In the genomic region with DNA sequence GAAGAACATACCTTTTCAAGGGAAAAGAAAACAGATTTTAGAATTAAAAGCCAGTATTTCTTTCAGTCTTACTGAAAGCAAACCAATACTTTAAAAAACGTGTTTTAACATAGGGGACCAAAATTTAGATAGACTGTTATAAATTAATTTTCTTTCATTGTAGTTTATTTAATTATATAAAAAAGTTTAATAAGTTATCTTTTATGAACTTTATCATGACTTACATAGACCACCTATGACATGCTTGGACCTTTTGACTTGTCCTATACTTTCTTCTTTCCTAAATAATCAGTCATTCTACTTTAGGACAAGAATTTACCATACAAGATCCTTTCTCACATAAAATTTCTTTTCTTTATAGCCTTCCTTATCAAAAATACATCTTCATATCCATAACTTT, we compare ENCODE assay signal across 17 cellular contexts.
"Had no signal": no experiment of that assay in that cellular context is flagged by ENCODE, and none has a peak within 500 bp of the region (broad histone marks: within the 10 kb centered on the region; RNA-seq: fewer than 3 reads in every experiment).

No MANE protein-coding gene starts in this region.

- H3K9me3 ChIP-seq: ascending aorta, gastroesophageal sphincter had no signal

- ATAC-seq: activated CD8-positive, alpha-beta T cell treated with anti-CD3 and anti-CD28 coated beads for 36 hours; activated naive CD8-positive, alpha-beta T cell treated with anti-CD3 and anti-CD28 coated beads, Interleukin-2, amount 50 U/mL, for 24 hours; gastroesophageal sphincter; left ventricle myocardium superior had no signal

- H3K27ac Mint-ChIP-seq: activated CD8-positive, alpha-beta T cell treated with anti-CD3 and anti-CD28 coated beads for 36 hours; activated naive CD8-positive, alpha-beta T cell treated with anti-CD3 and anti-CD28 coated beads, Interleukin-2, amount 50 U/mL, for 24 hours; nephron; type B pancreatic cell had no signal

- DNase-seq: activated CD4-positive, alpha-beta T cell treated with anti-CD3 and anti-CD28 coated beads for 4 hours; activated CD8-positive, alpha-beta memory T cell treated with anti-CD3 and anti-CD28 coated beads, Interleukin-2, amount 50 U/mL, for 4 hours; activated CD8-positive, alpha-beta T cell treated with anti-CD3 and anti-CD28 coated beads for 36 hours; activated naive CD4-positive, alpha-beta T cell treated with Interleukin-2 at 50 U/mL for 16 hours; activated naive CD8-positive, alpha-beta T cell treated with anti-CD3 and anti-CD28 coated beads, Interleukin-2, amount 50 U/mL, for 24 hours; kidney; left ventricle myocardium superior; mesenchymal stem cell; stimulated activated CD4-positive, alpha-beta T cell treated with anti-CD3 and anti-CD28 coated beads, Interleukin-12 subunit alpha, Interleukin-12 subunit beta, amount 100 ng/mL, for 4 hours; stimulated activated naive CD4-positive, alpha-beta T cell; T1000; WERI-Rb-1 had no signal

- H3K4me1 ChIP-seq: ascending aorta, gastroesophageal sphincter had no signal

- H3K27me3 Mint-ChIP-seq: activated CD8-positive, alpha-beta T cell treated with anti-CD3 and anti-CD28 coated beads for 36 hours; activated naive CD8-positive, alpha-beta T cell treated with anti-CD3 and anti-CD28 coated beads, Interleukin-2, amount 50 U/mL, for 24 hours; type B pancreatic cell had no signal

- H3K4me3 ChIP-seq: ascending aorta, cardiac muscle cell, gastroesophageal sphincter had no signal

- H3K36me3 ChIP-seq: ascending aorta, cardiac muscle cell, WERI-Rb-1 had no signal

- H3K4me1 Mint-ChIP-seq: activated naive CD8-positive, alpha-beta T cell treated with anti-CD3 and anti-CD28 coated beads, Interleukin-2, amount 50 U/mL, for 24 hours; nephron had no signal

- H3K4me3 Mint-ChIP-seq: activated CD8-positive, alpha-beta T cell treated with anti-CD3 and anti-CD28 coated beads for 36 hours; activated naive CD8-positive, alpha-beta T cell treated with anti-CD3 and anti-CD28 coated beads, Interleukin-2, amount 50 U/mL, for 24 hours; nephron; type B pancreatic cell had no signal

- H3K27ac ChIP-seq: ascending aorta, cardiac muscle cell, gastroesophageal sphincter, WERI-Rb-1 had no signal

- H3K27me3 ChIP-seq: ascending aorta, cardiac muscle cell, gastroesophageal sphincter had no signal
